9 cellular contexts compared by ENCODE assay signal in the genomic region with DNA sequence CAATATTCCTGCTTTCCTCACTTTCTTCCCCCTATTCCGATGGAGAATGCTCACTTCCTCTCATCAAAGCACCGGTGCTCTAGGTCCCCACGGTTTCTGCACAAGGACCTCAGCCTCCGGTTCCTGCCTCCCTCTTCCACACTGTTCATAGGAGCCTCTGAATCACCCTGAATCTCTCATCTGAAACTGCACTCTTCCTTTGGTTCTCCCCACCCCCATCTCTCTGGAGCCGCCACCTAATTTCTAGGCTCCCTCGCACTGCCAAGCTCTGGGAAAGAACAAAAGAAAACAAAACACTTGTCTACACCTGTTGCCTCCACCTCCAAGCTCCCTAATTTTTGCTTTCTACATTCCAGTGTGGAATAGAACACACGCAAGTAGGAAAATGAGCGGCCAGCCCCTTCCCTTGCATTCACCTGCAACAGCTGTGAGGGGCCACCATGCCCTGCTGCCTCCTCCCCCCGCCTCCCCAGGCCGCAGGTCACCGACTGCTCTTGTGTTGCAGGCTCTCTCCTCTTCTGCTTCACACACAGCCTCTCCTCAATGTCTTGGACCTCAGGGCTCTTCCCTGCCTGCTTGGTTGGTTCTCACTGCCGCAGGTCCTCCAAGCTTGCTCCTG.
"Had no signal": no experiment of that assay in that cellular context is flagged by ENCODE, and none has a peak within 500 bp of the region (broad histone marks: within the 10 kb centered on the region; RNA-seq: fewer than 3 reads in every experiment).

No MANE protein-coding gene starts in this region.

- H3K9me3 Mint-ChIP-seq: T-cell had no signal

- H3K27ac Mint-ChIP-seq: T-cell had no signal

- H3K4me3 Mint-ChIP-seq: T-cell had no signal

- H3K27ac ChIP-seq: hepatocyte, pancreas, thyroid gland, VCaP had no signal

- H3K36me3 Mint-ChIP-seq: T-cell had no signal

- DNase-seq: activated CD4-positive, alpha-beta T cell treated with anti-CD3 and anti-CD28 coated beads for 48 hours; activated gamma-delta T cell treated with Interleukin-2 at 50 U/mL for 16 hours; amygdala; pancreas; stimulated activated CD4-positive, alpha-beta T cell treated with anti-CD3 and anti-CD28 coated beads, Interleukin-4, amount 100 ng/mL, for 1 hour; T-cell; thyroid gland had no signal

- ATAC-seq: pancreas, T-cell had no signal

- H3K4me1 Mint-ChIP-seq: T-cell had no signal
